In the genomic region with DNA sequence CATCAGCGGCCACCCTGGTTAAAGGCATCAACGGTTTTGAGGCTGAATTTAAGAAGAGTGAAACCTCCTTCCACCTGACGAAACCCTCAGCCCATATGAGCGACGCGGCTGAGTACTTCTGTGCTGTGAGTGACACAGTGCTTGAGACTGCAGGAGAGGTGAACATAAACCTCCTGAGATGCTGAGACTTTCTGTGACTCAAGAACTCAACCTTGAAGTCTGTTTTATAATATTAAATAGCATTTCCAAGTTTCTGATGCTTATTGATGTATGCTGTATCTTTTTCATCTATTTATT, we compare ENCODE assay signal across 8 cellular contexts.
DNase-seq lines count a peak whose midpoint lies in the region; ATAC-seq and TF ChIP-seq lines count a peak whose summit lies in the region.
"Not testable (repeated sequence)": the region's sequence is repeated elsewhere in the genome, so short reads cannot be mapped to it uniquely, and the experiment has no call there.

No MANE protein-coding gene starts in this region.

- peak; percentile 66 for ATAC-seq in CD4-positive, alpha-beta T cell (ENCODE audit: poor library complexity)
- peak; percentile 61 to 62 for ATAC-seq in activated CD4-positive, CD25-positive, alpha-beta regulatory T cell treated with anti-CD3 and anti-CD28 coated beads, Interleukin-2, amount 50 U/mL, for 24 hours
- peak; percentile 70 for ATAC-seq in activated CD8-positive, alpha-beta memory T cell treated with anti-CD3 and anti-CD28 coated beads, Interleukin-2, amount 10 ng/mL, durations not matched to agents 7 days and 5 days
- ATAC-seq in activated naive CD8-positive, alpha-beta T cell treated with anti-CD3 and anti-CD28 coated beads, Interleukin-2, amount 50 U/mL, for 24 hours: peak; percentile 48
- ATAC-seq in naive thymus-derived CD8-positive, alpha-beta T cell: peak; percentile 67 to 76

- not testable (repeated sequence) for H3K27me3 ChIP-seq in CD4-positive, alpha-beta T cell (ENCODE audit: control insufficient read depth, insufficient read depth, low read length)

- POLR2A ChIA-PET in CD4-positive, alpha-beta T cell (lab: Charles Lee): interaction anchor here (1.2 to 1.4 kb wide), 2 partner anchors 661 to 675 kb away, joined by 4 to 6 read pairs; no protein-coding TSS in a partner anchor
- POLR2A ChIA-PET in naive thymus-derived CD8-positive, alpha-beta T cell (lab: Charles Lee): not testable (repeated sequence)

- H3K27me3 Mint-ChIP-seq in CD4-positive, alpha-beta T cell; activated CD8-positive, alpha-beta memory T cell treated with anti-CD3 and anti-CD28 coated beads, Interleukin-2, amount 10 ng/mL, durations not matched to agents 7 days and 5 days; activated naive CD4-positive, alpha-beta T cell treated with anti-CD3 and anti-CD28 coated beads for 36 hours (ENCODE audit: low read depth); activated naive CD8-positive, alpha-beta T cell treated with anti-CD3 and anti-CD28 coated beads, Interleukin-2, amount 50 U/mL, for 24 hours; naive thymus-derived CD8-positive, alpha-beta T cell; stimulated activated naive CD8-positive, alpha-beta T cell treated with anti-CD3 and anti-CD28 coated beads, Interleukin-15, Interleukin-2, amounts not matched to agents 100 ng/mL and 50 ng/mL, for 24 hours: not testable (repeated sequence)

- H3K36me3 ChIP-seq in KOPT-K1 (ENCODE audit: insufficient read depth, low read length): not testable (repeated sequence)

- not testable (repeated sequence) for TF ChIP-seq CTCF in CD4-positive, alpha-beta T cell (IDR thresholded peaks at IDR 0.05)

- intact Hi-C loops in CD4-positive, alpha-beta T cell (cut with DNase I, micrococcal nuclease): not testable (repeated sequence)
- intact Hi-C loops in activated naive CD4-positive, alpha-beta T cell treated with anti-CD3 and anti-CD28 coated beads for 36 hours (cut with micrococcal nuclease): loop anchor here (2.0 kb wide), 3 partner anchors 18 to 40 kb away; no protein-coding TSS in a partner anchor

- not testable (repeated sequence) for H3K36me3 Mint-ChIP-seq in CD4-positive, alpha-beta T cell (ENCODE audit: low read depth); activated CD8-positive, alpha-beta memory T cell treated with anti-CD3 and anti-CD28 coated beads, Interleukin-2, amount 10 ng/mL, durations not matched to agents 7 days and 5 days; activated naive CD4-positive, alpha-beta T cell treated with anti-CD3 and anti-CD28 coated beads for 36 hours (ENCODE audit: low read depth); activated naive CD8-positive, alpha-beta T cell treated with anti-CD3 and anti-CD28 coated beads, Interleukin-2, amount 50 U/mL, for 24 hours (ENCODE audit: low read depth); naive thymus-derived CD8-positive, alpha-beta T cell; stimulated activated naive CD8-positive, alpha-beta T cell treated with anti-CD3 and anti-CD28 coated beads, Interleukin-15, Interleukin-2, amounts not matched to agents 100 ng/mL and 50 ng/mL, for 24 hours (ENCODE audit: low read depth)

- CTCF ChIA-PET in CD4-positive, alpha-beta T cell (lab: Charles Lee): interaction anchor here (1.1 to 1.2 kb wide), 2 partner anchors 19 to 675 kb away, joined by 3 to 4 read pairs; no protein-coding TSS in a partner anchor
- CTCF ChIA-PET in activated CD8-positive, alpha-beta memory T cell treated with anti-CD3 and anti-CD28 coated beads, Interleukin-2, amount 10 ng/mL, durations not matched to agents 7 days and 5 days (lab: Charles Lee): interaction anchor here (1.1 kb wide), 1 partner anchor 16 kb away, joined by 3 read pairs; no protein-coding TSS in a partner anchor
- CTCF ChIA-PET in activated naive CD4-positive, alpha-beta T cell treated with anti-CD3 and anti-CD28 coated beads for 36 hours (lab: Charles Lee): interaction anchor here (1.0 to 1.8 kb wide), 4 partner anchors 11 to 84 kb away, joined by 3 to 6 read pairs (median 5); no protein-coding TSS in a partner anchor

- not testable (repeated sequence) for H3K9me3 ChIP-seq in CD4-positive, alpha-beta T cell (ENCODE audit: control insufficient read depth, low read length); KOPT-K1 (ENCODE audit: insufficient read depth, low read length, poor library complexity, severe bottlenecking)

- H3K4me3 Mint-ChIP-seq in CD4-positive, alpha-beta T cell: peak overlapping the region; percentile 81
- peak overlapping the region; percentile 72 for H3K4me3 Mint-ChIP-seq in activated CD8-positive, alpha-beta memory T cell treated with anti-CD3 and anti-CD28 coated beads, Interleukin-2, amount 10 ng/mL, durations not matched to agents 7 days and 5 days
- peak overlapping the region; percentile 71 for H3K4me3 Mint-ChIP-seq in activated naive CD4-positive, alpha-beta T cell treated with anti-CD3 and anti-CD28 coated beads for 36 hours
- peak overlapping the region; percentile 71 for H3K4me3 Mint-ChIP-seq in activated naive CD8-positive, alpha-beta T cell treated with anti-CD3 and anti-CD28 coated beads, Interleukin-2, amount 50 U/mL, for 24 hours
- H3K4me3 Mint-ChIP-seq in naive thymus-derived CD8-positive, alpha-beta T cell: peak overlapping the region; percentile 67 to 86 (median 78)
- peak overlapping the region; percentile 80 for H3K4me3 Mint-ChIP-seq in stimulated activated naive CD8-positive, alpha-beta T cell treated with anti-CD3 and anti-CD28 coated beads, Interleukin-15, Interleukin-2, amounts not matched to agents 100 ng/mL and 50 ng/mL, for 24 hours

- H3K27ac ChIP-seq in CD4-positive, alpha-beta T cell (ENCODE audit: low read depth, low read length): not testable (repeated sequence)
- H3K27ac ChIP-seq in KOPT-K1 (ENCODE audit: low read depth, low read length, poor library complexity, severe bottlenecking): peak overlapping the region; percentile 27

- H3K4me1 Mint-ChIP-seq in CD4-positive, alpha-beta T cell (ENCODE audit: low read depth): peaks cover 12% of the 10 kb centered on the region
- peaks cover 10% of the 10 kb centered on the region for H3K4me1 Mint-ChIP-seq in activated CD8-positive, alpha-beta memory T cell treated with anti-CD3 and anti-CD28 coated beads, Interleukin-2, amount 10 ng/mL, durations not matched to agents 7 days and 5 days
- H3K4me1 Mint-ChIP-seq in activated naive CD4-positive, alpha-beta T cell treated with anti-CD3 and anti-CD28 coated beads for 36 hours (ENCODE audit: low read depth): peaks cover 11% of the 10 kb centered on the region
- not testable (repeated sequence) for H3K4me1 Mint-ChIP-seq in activated naive CD8-positive, alpha-beta T cell treated with anti-CD3 and anti-CD28 coated beads, Interleukin-2, amount 50 U/mL, for 24 hours
- H3K4me1 Mint-ChIP-seq in naive thymus-derived CD8-positive, alpha-beta T cell: peaks cover 5 to 12% (median 11%) of the 10 kb centered on the region in 4 donors
- H3K4me1 Mint-ChIP-seq in stimulated activated naive CD8-positive, alpha-beta T cell treated with anti-CD3 and anti-CD28 coated beads, Interleukin-15, Interleukin-2, amounts not matched to agents 100 ng/mL and 50 ng/mL, for 24 hours (ENCODE audit: low read depth): peaks cover 16% of the 10 kb centered on the region

- H3K27ac Mint-ChIP-seq in CD4-positive, alpha-beta T cell: peak overlapping the region; percentile 82
- H3K27ac Mint-ChIP-seq in activated CD8-positive, alpha-beta memory T cell treated with anti-CD3 and anti-CD28 coated beads, Interleukin-2, amount 10 ng/mL, durations not matched to agents 7 days and 5 days: peak overlapping the region; percentile 85
- H3K27ac Mint-ChIP-seq in activated naive CD4-positive, alpha-beta T cell treated with anti-CD3 and anti-CD28 coated beads for 36 hours: peak overlapping the region; percentile 87
- H3K27ac Mint-ChIP-seq in activated naive CD8-positive, alpha-beta T cell treated with anti-CD3 and anti-CD28 coated beads, Interleukin-2, amount 50 U/mL, for 24 hours: peak overlapping the region; percentile 72
- peak overlapping the region; percentile 22 to 90 (median 83) for H3K27ac Mint-ChIP-seq in naive thymus-derived CD8-positive, alpha-beta T cell
- H3K27ac Mint-ChIP-seq in stimulated activated naive CD8-positive, alpha-beta T cell treated with anti-CD3 and anti-CD28 coated beads, Interleukin-15, Interleukin-2, amounts not matched to agents 100 ng/mL and 50 ng/mL, for 24 hours: not testable (repeated sequence)

- H3K9me3 Mint-ChIP-seq in CD4-positive, alpha-beta T cell; activated CD8-positive, alpha-beta memory T cell treated with anti-CD3 and anti-CD28 coated beads, Interleukin-2, amount 10 ng/mL, durations not matched to agents 7 days and 5 days (ENCODE audit: low read depth); activated naive CD4-positive, alpha-beta T cell treated with anti-CD3 and anti-CD28 coated beads for 36 hours; activated naive CD8-positive, alpha-beta T cell treated with anti-CD3 and anti-CD28 coated beads, Interleukin-2, amount 50 U/mL, for 24 hours; naive thymus-derived CD8-positive, alpha-beta T cell; stimulated activated naive CD8-positive, alpha-beta T cell treated with anti-CD3 and anti-CD28 coated beads, Interleukin-15, Interleukin-2, amounts not matched to agents 100 ng/mL and 50 ng/mL, for 24 hours: not testable (repeated sequence)

- not testable (repeated sequence) for DNase-seq in CD4-positive, alpha-beta T cell; activated CD8-positive, alpha-beta memory T cell treated with anti-CD3 and anti-CD28 coated beads, Interleukin-2, amount 10 ng/mL, durations not matched to agents 7 days and 5 days; activated naive CD8-positive, alpha-beta T cell treated with anti-CD3 and anti-CD28 coated beads, Interleukin-2, amount 50 U/mL, for 24 hours; naive thymus-derived CD8-positive, alpha-beta T cell
- DNase-seq in activated naive CD4-positive, alpha-beta T cell treated with anti-CD3 and anti-CD28 coated beads for 36 hours: peak; percentile 25
